In the genomic region with DNA sequence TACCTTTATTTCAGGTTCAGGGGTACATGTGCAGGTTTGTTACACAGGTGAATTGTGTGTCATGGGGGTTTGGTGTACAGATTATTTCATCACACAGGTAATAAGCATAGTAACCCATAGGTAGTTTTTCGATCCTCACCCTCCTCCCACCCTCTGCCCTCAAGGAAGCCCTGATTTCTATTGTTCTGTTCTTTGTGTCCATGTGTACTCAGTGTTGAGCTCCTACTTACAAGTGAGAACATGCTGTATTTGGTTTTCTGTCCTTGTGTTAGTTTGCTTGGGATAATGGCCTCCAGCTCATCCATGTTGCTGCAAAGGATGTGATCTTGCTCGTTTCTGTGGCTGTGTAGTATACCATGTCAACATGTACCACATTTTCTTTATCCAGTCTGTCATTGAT, we compare ENCODE assay signal across 19 cellular contexts.
DNase-seq lines count a peak whose midpoint lies in the region; ATAC-seq, FAIRE-seq and TF ChIP-seq lines count a peak whose summit lies in the region.
"Had no signal": no experiment of that assay in that cellular context is flagged by ENCODE, and none has a peak within 500 bp of the region (broad histone marks: within the 10 kb centered on the region; RNA-seq: fewer than 3 reads in every experiment).

No MANE protein-coding gene starts in this region.

- H3K36me3 ChIP-seq in keratinocyte (ENCODE audit: control insufficient read depth in 2 of 2, extremely low read depth in 1 of 2, insufficient read depth in 2 of 2, low read length in 2 of 2) (peaks cover 0 to 2% of the 10 kb centered on the region in 2 experiments), tibial artery (no peaks in the 10 kb centered on the region)

- POLR2A ChIA-PET in activated CD4-positive, alpha-beta T cell treated with anti-CD3 and anti-CD28 coated beads for 36 hours (lab: Charles Lee): no interaction called here

- H3K27ac ChIP-seq in keratinocyte (ENCODE audit: control insufficient read depth, insufficient read depth, low read length) (peak overlapping the region; percentile 13), tibial artery (no peak overlapping the region)
- H3K27ac ChIP-seq: A549, ascending aorta, esophagus muscularis mucosa, gastrocnemius medialis, parathyroid adenoma, right lobe of liver had no signal

- dilution Hi-C loops in keratinocyte (cut with MboI; ENCODE audit: extremely low pct_ligation_motif_present, low sequenced_read_pairs): no loop called here

- intact Hi-C loops in activated CD4-positive, alpha-beta T cell treated with anti-CD3 and anti-CD28 coated beads for 36 hours (cut with DNase I, micrococcal nuclease): no loop called here
- intact Hi-C loops in activated CD4-positive, alpha-beta T cell treated with anti-CD3 and anti-CD28 coated beads, Interleukin-2, amount 10 ng/mL, durations not matched to agents 24 days and 14 days (cut with micrococcal nuclease): no loop called here
- intact Hi-C loops in Calu3 (cut with micrococcal nuclease; ENCODE audit: unreplicated experiment): no loop called here
- intact Hi-C loops in tibial artery (cut with DNase I; ENCODE audit: low total_unique reads): no loop called here

- peaks cover 3% of the 10 kb centered on the region for H3K79me2 ChIP-seq in keratinocyte (ENCODE audit: control insufficient read depth, insufficient read depth, low read length)
- H3K79me2 ChIP-seq: parathyroid adenoma had no signal

- no peak overlapping the region for H3K9ac ChIP-seq in keratinocyte (ENCODE audit: control insufficient read depth, extremely low read depth, insufficient read depth, low read length)
- H3K9ac ChIP-seq: parathyroid adenoma had no signal

- no peak for DNase-seq in activated CD4-positive, alpha-beta T cell treated with anti-CD3 and anti-CD28 coated beads for 36 hours
- no peak for DNase-seq in activated CD4-positive, alpha-beta T cell treated with anti-CD3 and anti-CD28 coated beads, Interleukin-2, amount 10 ng/mL, durations not matched to agents 24 days and 14 days
- DNase-seq in T-helper 17 cell (no peak), keratinocyte (ENCODE audit: low read depth, low spot score) (no peak), Calu3 (no peak), tibial artery (no peak)
- DNase-seq: activated CD4-positive, alpha-beta T cell treated with anti-CD3 and anti-CD28 coated beads for 48 hours; gastrocnemius medialis; GOT3; NCI-H526 treated with DMSO at 0.1 percent for 48 hours; right lobe of liver; SHP77 had no signal

- H3K36me3 Mint-ChIP-seq in activated CD4-positive, alpha-beta T cell treated with anti-CD3 and anti-CD28 coated beads for 36 hours (ENCODE audit: low read depth): peaks cover 65% of the 10 kb centered on the region
- H3K36me3 Mint-ChIP-seq in activated CD4-positive, alpha-beta T cell treated with anti-CD3 and anti-CD28 coated beads, Interleukin-2, amount 10 ng/mL, durations not matched to agents 24 days and 14 days (ENCODE audit: low read depth): peaks cover 45% of the 10 kb centered on the region
- H3K36me3 Mint-ChIP-seq in IgD-negative memory B cell: peaks cover 12% of the 10 kb centered on the region
- peaks cover 10% of the 10 kb centered on the region for H3K36me3 Mint-ChIP-seq in T-helper 17 cell (ENCODE audit: low read depth)
- peaks cover 5% of the 10 kb centered on the region for H3K36me3 Mint-ChIP-seq in Calu3 (ENCODE audit: insufficient read depth, unreplicated experiment)

- no peaks in the 10 kb centered on the region for H3K27me3 ChIP-seq in keratinocyte (ENCODE audit: control insufficient read depth, extremely low read depth, insufficient read depth, low read length)
- no peaks in the 10 kb centered on the region for H3K27me3 ChIP-seq in tibial artery
- H3K27me3 ChIP-seq: ascending aorta, esophagus muscularis mucosa, gastrocnemius medialis, right lobe of liver had no signal

- no peak for TF ChIP-seq CTCF in keratinocyte (optimal IDR thresholded peaks at IDR 0.05 in 1 of 3, IDR thresholded peaks at IDR 0.05 in 1 of 3, conservative IDR thresholded peaks at IDR 0.05 in 1 of 3; ENCODE audit: extremely low read depth in 1 of 3, insufficient read depth in 2 of 3, low read length in 3 of 3)
- no peak for TF ChIP-seq CTCF in Calu3 (IDR thresholded peaks at IDR 0.05; ENCODE audit: unreplicated experiment)
- no peak for TF ChIP-seq CTCF in tibial artery (IDR thresholded peaks at IDR 0.05)

- no peaks in the 10 kb centered on the region for H3K9me3 Mint-ChIP-seq in activated CD4-positive, alpha-beta T cell treated with anti-CD3 and anti-CD28 coated beads for 36 hours (ENCODE audit: low read depth)
- H3K9me3 Mint-ChIP-seq in activated CD4-positive, alpha-beta T cell treated with anti-CD3 and anti-CD28 coated beads, Interleukin-2, amount 10 ng/mL, durations not matched to agents 24 days and 14 days: no peaks in the 10 kb centered on the region
- peaks cover 0 to 5% (median 0%) of the 10 kb centered on the region in 3 donors for H3K9me3 Mint-ChIP-seq in IgD-negative memory B cell
- no peaks in the 10 kb centered on the region for H3K9me3 Mint-ChIP-seq in Calu3 (ENCODE audit: low read depth, unreplicated experiment)
- H3K9me3 Mint-ChIP-seq: nephron had no signal

- H2AFZ ChIP-seq in keratinocyte (ENCODE audit: control insufficient read depth, low read length): no peak overlapping the region
- H2AFZ ChIP-seq: parathyroid adenoma had no signal

- H3K4me1 ChIP-seq in keratinocyte (ENCODE audit: control insufficient read depth, extremely low read depth, insufficient read depth, low read length) (peaks cover 34% of the 10 kb centered on the region), tibial artery (peaks cover 0 to 17% (median 8%) of the 10 kb centered on the region in 4 donors)
- H3K4me1 ChIP-seq: right lobe of liver had no signal

- no peaks in the 10 kb centered on the region for H3K9me1 ChIP-seq in keratinocyte (ENCODE audit: control insufficient read depth, extremely low read depth, insufficient read depth, low read length)

- BruUV-seq in Calu3 (replicated peaks; lab: Mats Ljungman, UMichigan): no TSS peak

- no peak overlapping the region for H3K4me3 ChIP-seq in keratinocyte (ENCODE audit: control insufficient read depth in 2 of 3, extremely low read depth in 1 of 3, insufficient read depth in 2 of 3, low read depth in 1 of 3, low read length in 3 of 3)
- H3K4me3 ChIP-seq in tibial artery: no peak overlapping the region
- H3K4me3 ChIP-seq: A549, ascending aorta, esophagus muscularis mucosa, gastrocnemius medialis, right lobe of liver had no signal

- H3K9me3 ChIP-seq in T-helper 17 cell (ENCODE audit: control insufficient read depth, low read length, poor library complexity, severe bottlenecking) (no peaks in the 10 kb centered on the region), keratinocyte (ENCODE audit: control insufficient read depth, low read depth, low read length) (no peaks in the 10 kb centered on the region), tibial artery (no peaks in the 10 kb centered on the region)
- H3K9me3 ChIP-seq: A549, ascending aorta, esophagus muscularis mucosa, gastrocnemius medialis, right lobe of liver had no signal

- peaks cover 80% of the 10 kb centered on the region for H3K4me1 Mint-ChIP-seq in activated CD4-positive, alpha-beta T cell treated with anti-CD3 and anti-CD28 coated beads for 36 hours
- H3K4me1 Mint-ChIP-seq in activated CD4-positive, alpha-beta T cell treated with anti-CD3 and anti-CD28 coated beads, Interleukin-2, amount 10 ng/mL, durations not matched to agents 24 days and 14 days: peaks cover 43% of the 10 kb centered on the region
- H3K4me1 Mint-ChIP-seq in IgD-negative memory B cell: peaks cover 35 to 39% (median 38%) of the 10 kb centered on the region in 3 donors
- H3K4me1 Mint-ChIP-seq in T-helper 17 cell: peaks cover 51% of the 10 kb centered on the region
- H3K4me1 Mint-ChIP-seq in Calu3 (ENCODE audit: low read depth, unreplicated experiment): peaks cover 35% of the 10 kb centered on the region

- H3K4me2 ChIP-seq in keratinocyte (ENCODE audit: control insufficient read depth, extremely low read depth, insufficient read depth, low read depth, low read length): no peak overlapping the region
- H3K4me2 ChIP-seq: A549 had no signal

- H4K20me1 ChIP-seq in keratinocyte (ENCODE audit: control insufficient read depth, extremely low read depth, insufficient read depth, low read length): no peaks in the 10 kb centered on the region

- CTCF ChIA-PET in activated CD4-positive, alpha-beta T cell treated with anti-CD3 and anti-CD28 coated beads for 36 hours (lab: Charles Lee): interaction anchor here (0.9 to 1.7 kb wide), 3 partner anchors 10 to 61 kb away, joined by 3 to 6 read pairs (median 6); no protein-coding TSS in a partner anchor
- CTCF ChIA-PET in Calu3 (lab: Charles Lee): no interaction called here

- no peak for ATAC-seq in activated CD4-positive, alpha-beta T cell treated with anti-CD3 and anti-CD28 coated beads for 36 hours
- no peak for ATAC-seq in T-helper 17 cell
- no peak for ATAC-seq in GM19328 (IDR thresholded peaks at IDR 0.05; ENCODE audit: unreplicated experiment)
- ATAC-seq: A549, gastrocnemius medialis, right lobe of liver had no signal

- no peak overlapping the region for H3K4me3 Mint-ChIP-seq in activated CD4-positive, alpha-beta T cell treated with anti-CD3 and anti-CD28 coated beads for 36 hours
- H3K4me3 Mint-ChIP-seq in activated CD4-positive, alpha-beta T cell treated with anti-CD3 and anti-CD28 coated beads, Interleukin-2, amount 10 ng/mL, durations not matched to agents 24 days and 14 days: no peak overlapping the region
- H3K4me3 Mint-ChIP-seq in IgD-negative memory B cell (peak overlapping the region in 1 of 4 donors; percentile 19), T-helper 17 cell (peak overlapping the region; percentile 50), Calu3 (ENCODE audit: low read depth, unreplicated experiment) (no peak overlapping the region)
- H3K4me3 Mint-ChIP-seq: nephron had no signal

- H3K27me3 Mint-ChIP-seq in activated CD4-positive, alpha-beta T cell treated with anti-CD3 and anti-CD28 coated beads for 36 hours: no peaks in the 10 kb centered on the region
- no peaks in the 10 kb centered on the region for H3K27me3 Mint-ChIP-seq in activated CD4-positive, alpha-beta T cell treated with anti-CD3 and anti-CD28 coated beads, Interleukin-2, amount 10 ng/mL, durations not matched to agents 24 days and 14 days
- H3K27me3 Mint-ChIP-seq in IgD-negative memory B cell (no peaks in the 10 kb centered on the region), T-helper 17 cell (no peaks in the 10 kb centered on the region), Calu3 (ENCODE audit: unreplicated experiment) (no peaks in the 10 kb centered on the region)

- no peak for FAIRE-seq in keratinocyte (lab: Jason Lieb, UNC)
- FAIRE-seq: A549 had no signal

- H3K27ac Mint-ChIP-seq in activated CD4-positive, alpha-beta T cell treated with anti-CD3 and anti-CD28 coated beads for 36 hours: peak overlapping the region; percentile 22
- no peak overlapping the region for H3K27ac Mint-ChIP-seq in activated CD4-positive, alpha-beta T cell treated with anti-CD3 and anti-CD28 coated beads, Interleukin-2, amount 10 ng/mL, durations not matched to agents 24 days and 14 days
- peak overlapping the region; percentile 37 to 87 (median 70) for H3K27ac Mint-ChIP-seq in IgD-negative memory B cell
- H3K27ac Mint-ChIP-seq in T-helper 17 cell: no peak overlapping the region
- H3K27ac Mint-ChIP-seq in Calu3 (ENCODE audit: unreplicated experiment): no peak overlapping the region
- H3K27ac Mint-ChIP-seq: nephron had no signal

Comparison
In these comparisons a context has a peak if more than half of its experiments do, and no peak if none do; other contexts are left out.
1. H3K27ac Mint-ChIP-seq: peak in activated CD4-positive, alpha-beta T cell treated with anti-CD3 and anti-CD28 coated beads for 36 hours (single experiment) and IgD-negative memory B cell (3 of 3); none in activated CD4-positive, alpha-beta T cell treated with anti-CD3 and anti-CD28 coated beads, Interleukin-2, amount 10 ng/mL, durations not matched to agents 24 days and 14 days (single experiment), T-helper 17 cell (single experiment) and Calu3 (single experiment).